ENCODE assay signal across 13 cellular contexts in the genomic region with DNA sequence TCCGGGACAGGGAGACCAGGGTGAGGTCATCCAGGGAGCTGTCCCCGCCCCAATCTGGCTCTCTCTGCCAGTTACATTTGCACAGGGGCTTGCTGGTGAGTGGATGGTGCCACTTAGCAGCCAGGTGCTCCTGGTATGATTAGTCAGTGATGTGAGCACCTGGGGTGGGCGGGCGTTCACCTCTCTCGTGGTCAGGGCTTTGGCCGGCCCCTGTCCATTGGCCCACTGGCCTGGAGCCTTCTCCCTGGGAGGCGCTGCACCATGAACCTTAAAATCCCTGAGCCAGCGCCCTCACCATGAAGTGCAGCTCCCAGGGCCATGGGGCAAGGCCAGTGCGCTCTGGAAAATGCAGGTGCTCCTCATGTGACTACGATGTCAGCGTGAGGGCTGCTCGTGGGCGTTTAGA. TPM values are rescaled to one million over a fixed set of nuclear protein-coding genes. Genes with fewer than 3 reads are reported as not detected.
DNase-seq lines count a peak whose midpoint lies in the region; ATAC-seq and TF ChIP-seq lines count a peak whose summit lies in the region.
"Had no signal": no experiment of that assay in that cellular context is flagged by ENCODE, and none has a peak within 500 bp of the region (broad histone marks: within the 10 kb centered on the region; RNA-seq: fewer than 3 reads in every experiment).

No MANE protein-coding gene starts in this region.

- POLR2A ChIA-PET in activated naive CD8-positive, alpha-beta T cell treated with anti-CD3 and anti-CD28 coated beads, Interleukin-2, amount 10 ng/mL, durations not matched to agents 7 days and 5 days (lab: Charles Lee): no interaction called here

- peak; percentile 30 for DNase-seq in activated naive CD8-positive, alpha-beta T cell treated with anti-CD3 and anti-CD28 coated beads, Interleukin-2, amount 10 ng/mL, durations not matched to agents 7 days and 5 days
- DNase-seq in activated naive CD8-positive, alpha-beta T cell treated with anti-CD3 and anti-CD28 coated beads, Interleukin-2, amount 50 U/mL, for 24 hours: no peak
- DNase-seq in NCI-H774 (lab: John Stamatoyannopoulos, UW): peak; percentile 62
- DNase-seq in right cardiac atrium: peak; percentile 11 to 43 (median 42)
- peak; percentile 14 for DNase-seq in testis
- no peak for DNase-seq in GF-D8 (lab: John Stamatoyannopoulos, UW)
- DNase-seq: AML-193, GM23248, NCI-H226 had no signal

- H3K4me1 ChIP-seq in right cardiac atrium (ENCODE audit: control insufficient read depth, insufficient read depth, low read length) (no peaks in the 10 kb centered on the region), testis (peaks cover 11% of the 10 kb centered on the region)

- peaks cover 11% of the 10 kb centered on the region for H3K4me1 Mint-ChIP-seq in activated naive CD8-positive, alpha-beta T cell treated with anti-CD3 and anti-CD28 coated beads, Interleukin-2, amount 10 ng/mL, durations not matched to agents 7 days and 5 days
- peaks cover 10% of the 10 kb centered on the region for H3K4me1 Mint-ChIP-seq in activated naive CD8-positive, alpha-beta T cell treated with anti-CD3 and anti-CD28 coated beads, Interleukin-2, amount 50 U/mL, for 24 hours

- H3K27ac ChIP-seq in right cardiac atrium (ENCODE audit: low read length): no peak overlapping the region
- no peak overlapping the region for H3K27ac ChIP-seq in testis
- H3K27ac ChIP-seq: GM23248, VCaP had no signal

- TF ChIP-seq CTCF in testis (IDR thresholded peaks at IDR 0.05): no peak

- H3K36me3 Mint-ChIP-seq in activated naive CD8-positive, alpha-beta T cell treated with anti-CD3 and anti-CD28 coated beads, Interleukin-2, amount 10 ng/mL, durations not matched to agents 7 days and 5 days: peaks cover 1% of the 10 kb centered on the region
- no peaks in the 10 kb centered on the region for H3K36me3 Mint-ChIP-seq in activated naive CD8-positive, alpha-beta T cell treated with anti-CD3 and anti-CD28 coated beads, Interleukin-2, amount 50 U/mL, for 24 hours (ENCODE audit: low read depth)

- no peak overlapping the region for H3K27ac Mint-ChIP-seq in activated naive CD8-positive, alpha-beta T cell treated with anti-CD3 and anti-CD28 coated beads, Interleukin-2, amount 10 ng/mL, durations not matched to agents 7 days and 5 days
- no peak overlapping the region for H3K27ac Mint-ChIP-seq in activated naive CD8-positive, alpha-beta T cell treated with anti-CD3 and anti-CD28 coated beads, Interleukin-2, amount 50 U/mL, for 24 hours
- H3K27ac Mint-ChIP-seq: activated T-cell treated with anti-CD3 and anti-CD28 coated beads, Interleukin-2, amount 50 U/mL, for 24 hours had no signal

- H3K4me3 ChIP-seq in right cardiac atrium (ENCODE audit: low read length): no peak overlapping the region
- H3K4me3 ChIP-seq in testis: no peak overlapping the region
- H3K4me3 ChIP-seq: GM23248 had no signal

- no peaks in the 10 kb centered on the region for H3K36me3 ChIP-seq in testis (ENCODE audit: low read depth, missing control alignments)

- no peak for ATAC-seq in activated naive CD8-positive, alpha-beta T cell treated with anti-CD3 and anti-CD28 coated beads, Interleukin-2, amount 10 ng/mL, durations not matched to agents 7 days and 5 days (ENCODE audit: low read depth)
- no peak for ATAC-seq in activated naive CD8-positive, alpha-beta T cell treated with anti-CD3 and anti-CD28 coated beads, Interleukin-2, amount 50 U/mL, for 24 hours
- no peak for ATAC-seq in right cardiac atrium
- no peak for ATAC-seq in HG02885 (IDR thresholded peaks at IDR 0.05; ENCODE audit: poor library complexity, unreplicated experiment)
- no peak for ATAC-seq in GM18868 (IDR thresholded peaks at IDR 0.05; ENCODE audit: unreplicated experiment)

- no peaks in the 10 kb centered on the region for H3K27me3 ChIP-seq in right cardiac atrium (ENCODE audit: control insufficient read depth, insufficient read depth)
- no peaks in the 10 kb centered on the region for H3K27me3 ChIP-seq in testis

- peaks cover 32% of the 10 kb centered on the region for H3K27me3 Mint-ChIP-seq in activated naive CD8-positive, alpha-beta T cell treated with anti-CD3 and anti-CD28 coated beads, Interleukin-2, amount 10 ng/mL, durations not matched to agents 7 days and 5 days
- H3K27me3 Mint-ChIP-seq in activated naive CD8-positive, alpha-beta T cell treated with anti-CD3 and anti-CD28 coated beads, Interleukin-2, amount 50 U/mL, for 24 hours: peaks cover 43% of the 10 kb centered on the region

- no peaks in the 10 kb centered on the region for H3K9me3 ChIP-seq in right cardiac atrium (ENCODE audit: control insufficient read depth, low read length)
- no peaks in the 10 kb centered on the region for H3K9me3 ChIP-seq in testis

- intact Hi-C loops in right cardiac atrium (cut with DNase I) (no loop called here), testis (cut with DNase I; ENCODE audit: low total_unique reads) (no loop called here)

- 76% methylated on average over 13 of the region's 13 CpGs for WGBS in right cardiac atrium
- WGBS in testis, 2 donors: 81 to 87% methylated on average over 9 to 13 of the region's 13 CpGs

- no peaks in the 10 kb centered on the region for H3K9me3 Mint-ChIP-seq in activated naive CD8-positive, alpha-beta T cell treated with anti-CD3 and anti-CD28 coated beads, Interleukin-2, amount 10 ng/mL, durations not matched to agents 7 days and 5 days
- no peaks in the 10 kb centered on the region for H3K9me3 Mint-ChIP-seq in activated naive CD8-positive, alpha-beta T cell treated with anti-CD3 and anti-CD28 coated beads, Interleukin-2, amount 50 U/mL, for 24 hours
- H3K9me3 Mint-ChIP-seq: activated T-cell treated with anti-CD3 and anti-CD28 coated beads, Interleukin-2, amount 50 U/mL, for 24 hours had no signal

- no peak overlapping the region for H3K4me3 Mint-ChIP-seq in activated naive CD8-positive, alpha-beta T cell treated with anti-CD3 and anti-CD28 coated beads, Interleukin-2, amount 10 ng/mL, durations not matched to agents 7 days and 5 days
- no peak overlapping the region for H3K4me3 Mint-ChIP-seq in activated naive CD8-positive, alpha-beta T cell treated with anti-CD3 and anti-CD28 coated beads, Interleukin-2, amount 50 U/mL, for 24 hours

- no peak for TF ChIP-seq POLR2A in testis (IDR thresholded peaks at IDR 0.05)

RNA-seq across cellular contexts. Expression of a gene that starts 2.0 kb away (rescaled TPM):
- under 1 TPM; 0.23 to 0.36 TPM for total RNA-seq in activated naive CD8-positive, alpha-beta T cell treated with anti-CD3 and anti-CD28 coated beads, Interleukin-2, amount 10 ng/mL, durations not matched to agents 7 days and 5 days
- 1 to 10 TPM; 1.9 to 8.6 (median 3.1) TPM for total RNA-seq in right cardiac atrium
- 2.6 TPM for polyA plus RNA-seq in right cardiac atrium
- 10 to 100 TPM; 31.6 to 42.1 TPM for total RNA-seq in testis
- 16.5 TPM for polyA plus RNA-seq in testis (ENCODE audit: insufficient read depth, low read depth, low replicate concordance)
- total RNA-seq: GM23248 had no signal
- polyA plus RNA-seq: GM23248 had no signal

Comparison
In these comparisons a context has a peak if more than half of its experiments do, and no peak if none do; other contexts are left out.
1. DNase-seq: peak in activated naive CD8-positive, alpha-beta T cell treated with anti-CD3 and anti-CD28 coated beads, Interleukin-2, amount 10 ng/mL, durations not matched to agents 7 days and 5 days (single experiment), NCI-H774 (single experiment), right cardiac atrium (3 of 3) and testis (single experiment); none in activated naive CD8-positive, alpha-beta T cell treated with anti-CD3 and anti-CD28 coated beads, Interleukin-2, amount 50 U/mL, for 24 hours (single experiment) and GF-D8 (single experiment).